29 cellular contexts compared by ENCODE assay signal in the genomic region with DNA sequence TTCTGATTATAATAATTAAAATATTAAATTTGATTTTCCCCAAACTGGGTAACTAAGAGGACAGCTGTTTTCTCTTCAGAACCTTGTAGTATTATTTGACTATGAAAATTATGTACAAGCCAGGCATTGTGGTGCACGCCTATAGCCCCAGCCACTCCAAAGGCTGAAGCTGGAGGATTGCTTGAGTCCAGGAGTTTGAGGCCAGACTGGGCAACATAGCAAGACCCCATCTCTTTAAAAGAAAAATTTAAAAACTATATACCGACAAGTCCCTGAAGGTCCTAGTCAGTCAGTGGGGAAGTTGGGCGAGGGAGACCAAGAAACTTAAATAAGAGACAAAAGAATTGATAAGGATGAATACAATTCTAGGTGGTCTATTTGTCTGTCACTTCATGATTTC.
"Had no signal": no experiment of that assay in that cellular context is flagged by ENCODE, and none has a peak within 500 bp of the region (broad histone marks: within the 10 kb centered on the region; RNA-seq: fewer than 3 reads in every experiment).

No MANE protein-coding gene starts in this region.

- H3K4me3 Mint-ChIP-seq: stimulated activated effector memory CD8-positive, alpha-beta T cell treated with anti-CD3 and anti-CD28 coated beads, Interleukin-12 subunit alpha, Interleukin-12 subunit beta, amount 100 ng/mL, for 72 hours; stimulated activated memory B cell treated with anti-CD40 and anti-IgM and Interleukin-4, amounts not matched to agents 10 μg/mL and 1 μg/mL and 100 μg/mL, for 72 hours; stimulated activated naive B cell treated with anti-CD40 and anti-IgM and Interleukin-4, amounts not matched to agents 10 μg/mL and 1 μg/mL and 100 μg/mL, for 72 hours; stimulated activated naive CD8-positive, alpha-beta T cell treated with anti-CD3 and anti-CD28 coated beads, Interleukin-15, amount 100 ng/mL, for 72 hours; stimulated activated naive CD8-positive, alpha-beta T cell treated with anti-CD3 and anti-CD28 coated beads, Interleukin-15, Interleukin-2, amounts not matched to agents 100 ng/mL and 50 ng/mL, for 24 hours; type B pancreatic cell had no signal

- DNase-seq: stimulated activated CD4-positive, alpha-beta T cell treated with anti-CD3 and anti-CD28 coated beads, Interleukin-2, amount 100 ng/mL, for 48 hours; stimulated activated CD4-positive, alpha-beta T cell treated with anti-CD3 and anti-CD28 coated beads, Interleukin-4, amount 100 ng/mL, for 1 hour; stimulated activated CD4-positive, alpha-beta T cell treated with anti-CD3 and anti-CD28 coated beads, Interleukin-4, amount 100 ng/mL, for 24 hours; stimulated activated CD4-positive, alpha-beta T cell treated with anti-CD3 and anti-CD28 coated beads, Interleukin-4, amount 100 ng/mL, for 4 hours; stimulated activated CD8-positive, alpha-beta memory T cell treated with anti-CD3 and anti-CD28 coated beads, Interleukin-4, amount 100 ng/mL, for 48 hours; stimulated activated naive B cell treated with anti-CD40 and anti-IgM and Interleukin-4, amounts not matched to agents 10 μg/mL and 1 μg/mL and 100 μg/mL, for 72 hours; stimulated activated naive CD4-positive, alpha-beta T cell; stimulated activated naive CD4-positive, alpha-beta T cell treated with Interleukin-2 at 50 U/mL for 16 hours; stimulated activated naive CD8-positive, alpha-beta T cell treated with anti-CD3 and anti-CD28 coated beads, Interleukin-15, amount 100 ng/mL, for 72 hours; stimulated activated naive CD8-positive, alpha-beta T cell treated with anti-CD3 and anti-CD28 coated beads, Interleukin-15, Interleukin-2, amounts not matched to agents 100 U/mL and 50 U/mL, for 24 hours; stomach; substantia nigra; testis; thyroid gland; tibial artery; transverse colon; trophoblast cell; upper lobe of left lung; upper lobe of right lung; uterus had no signal

- H3K4me3 ChIP-seq: stomach, suprapubic skin, testis, thoracic aorta, thyroid gland, tibial artery, tibial nerve, transverse colon, upper lobe of left lung, upper lobe of right lung, uterus, vagina had no signal

- H3K4me1 Mint-ChIP-seq: stimulated activated effector memory CD8-positive, alpha-beta T cell treated with anti-CD3 and anti-CD28 coated beads, Interleukin-12 subunit alpha, Interleukin-12 subunit beta, amount 100 ng/mL, for 72 hours; stimulated activated memory B cell treated with anti-CD40 and anti-IgM and Interleukin-4, amounts not matched to agents 10 μg/mL and 1 μg/mL and 100 μg/mL, for 72 hours; stimulated activated naive B cell treated with anti-CD40 and anti-IgM and Interleukin-4, amounts not matched to agents 10 μg/mL and 1 μg/mL and 100 μg/mL, for 72 hours; stimulated activated naive CD8-positive, alpha-beta T cell treated with anti-CD3 and anti-CD28 coated beads, Interleukin-15, amount 100 ng/mL, for 72 hours had no signal

- H3K27me3 ChIP-seq: testis, thyroid gland, transverse colon, upper lobe of left lung, uterus, vagina had no signal

- H3K27ac ChIP-seq: stomach, suprapubic skin, testis, thoracic aorta, thyroid gland, tibial artery, tibial nerve, transverse colon, upper lobe of left lung, upper lobe of right lung, uterus, vagina had no signal

- H3K27me3 Mint-ChIP-seq: type B pancreatic cell had no signal

- H3K9me3 ChIP-seq: stomach, suprapubic skin, testis, thoracic aorta, thyroid gland, tibial artery, tibial nerve, transverse colon, upper lobe of left lung, upper lobe of right lung, uterus, vagina had no signal

- H3K36me3 Mint-ChIP-seq: stimulated activated effector memory CD8-positive, alpha-beta T cell treated with anti-CD3 and anti-CD28 coated beads, Interleukin-12 subunit alpha, Interleukin-12 subunit beta, amount 100 ng/mL, for 72 hours; stimulated activated memory B cell treated with anti-CD40 and anti-IgM and Interleukin-4, amounts not matched to agents 10 μg/mL and 1 μg/mL and 100 μg/mL, for 72 hours; stimulated activated naive B cell treated with anti-CD40 and anti-IgM and Interleukin-4, amounts not matched to agents 10 μg/mL and 1 μg/mL and 100 μg/mL, for 72 hours; type B pancreatic cell had no signal

- H3K9me3 Mint-ChIP-seq: stimulated activated effector memory CD8-positive, alpha-beta T cell treated with anti-CD3 and anti-CD28 coated beads, Interleukin-12 subunit alpha, Interleukin-12 subunit beta, amount 100 ng/mL, for 72 hours; stimulated activated memory B cell treated with anti-CD40 and anti-IgM and Interleukin-4, amounts not matched to agents 10 μg/mL and 1 μg/mL and 100 μg/mL, for 72 hours; stimulated activated naive B cell treated with anti-CD40 and anti-IgM and Interleukin-4, amounts not matched to agents 10 μg/mL and 1 μg/mL and 100 μg/mL, for 72 hours; stimulated activated naive CD8-positive, alpha-beta T cell treated with anti-CD3 and anti-CD28 coated beads, Interleukin-15, amount 100 ng/mL, for 72 hours; stimulated activated naive CD8-positive, alpha-beta T cell treated with anti-CD3 and anti-CD28 coated beads, Interleukin-15, Interleukin-2, amounts not matched to agents 100 ng/mL and 50 ng/mL, for 24 hours; type B pancreatic cell had no signal

- H3K4me1 ChIP-seq: stomach, suprapubic skin, testis, thyroid gland, tibial artery, tibial nerve, upper lobe of left lung, upper lobe of right lung, uterus, vagina had no signal

- FAIRE-seq: urothelium cell line had no signal

- H3K36me3 ChIP-seq: stomach, suprapubic skin, thoracic aorta, thyroid gland, tibial artery, tibial nerve, transverse colon, upper lobe of left lung, upper lobe of right lung, uterus, vagina had no signal

- ATAC-seq: stimulated activated effector memory CD8-positive, alpha-beta T cell treated with anti-CD3 and anti-CD28 coated beads, Interleukin-12 subunit alpha, Interleukin-12 subunit beta, amount 100 ng/mL, for 72 hours; stimulated activated memory B cell treated with anti-CD40 and anti-IgM and Interleukin-4, amounts not matched to agents 10 μg/mL and 1 μg/mL and 100 μg/mL, for 72 hours; stimulated activated naive B cell treated with anti-CD40 and anti-IgM and Interleukin-4, amounts not matched to agents 10 μg/mL and 1 μg/mL and 100 μg/mL, for 72 hours; stimulated activated naive CD8-positive, alpha-beta T cell treated with anti-CD3 and anti-CD28 coated beads, Interleukin-15, amount 100 ng/mL, for 72 hours; stimulated activated naive CD8-positive, alpha-beta T cell treated with anti-CD3 and anti-CD28 coated beads, Interleukin-15, Interleukin-2, amounts not matched to agents 100 U/mL and 50 U/mL, for 24 hours; upper lobe of right lung had no signal

- H3K27ac Mint-ChIP-seq: stimulated activated effector memory CD8-positive, alpha-beta T cell treated with anti-CD3 and anti-CD28 coated beads, Interleukin-12 subunit alpha, Interleukin-12 subunit beta, amount 100 ng/mL, for 72 hours; stimulated activated memory B cell treated with anti-CD40 and anti-IgM and Interleukin-4, amounts not matched to agents 10 μg/mL and 1 μg/mL and 100 μg/mL, for 72 hours; stimulated activated naive B cell treated with anti-CD40 and anti-IgM and Interleukin-4, amounts not matched to agents 10 μg/mL and 1 μg/mL and 100 μg/mL, for 72 hours; stimulated activated naive CD8-positive, alpha-beta T cell treated with anti-CD3 and anti-CD28 coated beads, Interleukin-15, amount 100 ng/mL, for 72 hours; stimulated activated naive CD8-positive, alpha-beta T cell treated with anti-CD3 and anti-CD28 coated beads, Interleukin-15, Interleukin-2, amounts not matched to agents 100 ng/mL and 50 ng/mL, for 24 hours; type B pancreatic cell had no signal
